29 cellular contexts compared by ENCODE assay signal in genomic region chr6:83168556-83168955, GRCh38.
"Had no signal": no experiment of that assay in that cellular context is flagged by ENCODE, and none has a peak within 500 bp of the region (broad histone marks: within the 10 kb centered on the region; RNA-seq: fewer than 3 reads in every experiment).

No MANE protein-coding gene starts in this region.

- H3K27ac Mint-ChIP-seq: activated naive CD4-positive, alpha-beta T cell treated with anti-CD3 and anti-CD28 coated beads, Interleukin-2, amount 50 U/mL, for 72 hours; natural killer cell; T-helper 17 cell had no signal

- H3K27ac ChIP-seq: adrenal gland, body of pancreas, coronary artery, esophagus muscularis mucosa, heart right ventricle, left lung, lower lobe of right lung, right atrium auricular region, testis, transverse colon, WERI-Rb-1 had no signal

- H3K4me3 ChIP-seq: adrenal gland, body of pancreas, coronary artery, dorsolateral prefrontal cortex, esophagus muscularis mucosa, heart right ventricle, left lung, lower lobe of right lung, right atrium auricular region, testis, transverse colon had no signal

- H3K27me3 Mint-ChIP-seq: T-helper 17 cell had no signal

- ATAC-seq: activated CD4-positive, CD25-positive, alpha-beta regulatory T cell treated with anti-CD3 and anti-CD28 coated beads, Interleukin-2, amount 50 U/mL, for 24 hours; activated naive CD4-positive, alpha-beta T cell treated with anti-CD3 and anti-CD28 coated beads, Interleukin-2, amount 50 U/mL, for 72 hours; body of pancreas; heart right ventricle; left lung; lower lobe of right lung; natural killer cell; T-helper 17 cell had no signal

- H3K4me1 ChIP-seq: adrenal gland, body of pancreas, heart right ventricle, left lung, lower lobe of right lung, right atrium auricular region, testis, transverse colon had no signal

- H3K9me3 ChIP-seq: adrenal gland, body of pancreas, esophagus muscularis mucosa, heart right ventricle, left lung, lower lobe of right lung, right atrium auricular region, testis, transverse colon had no signal

- H3K4me3 Mint-ChIP-seq: natural killer cell, T-helper 17 cell had no signal

- H3K9me3 Mint-ChIP-seq: activated naive CD4-positive, alpha-beta T cell treated with anti-CD3 and anti-CD28 coated beads, Interleukin-2, amount 50 U/mL, for 72 hours; natural killer cell had no signal

- H3K4me1 Mint-ChIP-seq: natural killer cell, T-helper 17 cell had no signal

- H3K27me3 ChIP-seq: adrenal gland, body of pancreas, dorsolateral prefrontal cortex, esophagus muscularis mucosa, heart right ventricle, left lung, right atrium auricular region, testis, transverse colon had no signal

- DNase-seq: activated CD4-positive, alpha-beta T cell treated with anti-CD3 and anti-CD28 coated beads for 48 hours; activated CD4-positive, alpha-beta T cell treated with anti-CD3 and anti-CD28 coated beads, Interleukin-2, amount 50 U/mL, for 48 hours; activated CD8-positive, alpha-beta memory T cell treated with anti-CD3 and anti-CD28 coated beads for 24 hours; activated naive CD4-positive, alpha-beta T cell; adrenal gland; aorta; body of pancreas; effector memory CD4-positive, alpha-beta T cell; foreskin melanocyte; heart right ventricle; left lung; lower lobe of right lung; mesendoderm; natural killer cell; stimulated activated CD4-positive, alpha-beta T cell treated with anti-CD3 and anti-CD28 coated beads, Interleukin-15, amount 100 ng/mL, for 24 hours; stimulated activated CD4-positive, alpha-beta T cell treated with anti-CD3 and anti-CD28 coated beads, Interleukin-2, amount 100 ng/mL, for 24 hours; stimulated activated naive CD4-positive, alpha-beta T cell; SW 1271; T-helper 17 cell; T1000; testis; transverse colon; WERI-Rb-1 had no signal
